ENCODE assay signal across 22 cellular contexts in genomic region chr11:66109294-66109693, GRCh38. TPM values are rescaled to one million over a fixed set of nuclear protein-coding genes. Genes with fewer than 3 reads are reported as not detected.
DNase-seq lines count a peak whose midpoint lies in the region; ATAC-seq and TF ChIP-seq lines count a peak whose summit lies in the region.
"Had no signal": no experiment of that assay in that cellular context is flagged by ENCODE, and none has a peak within 500 bp of the region (broad histone marks: within the 10 kb centered on the region; RNA-seq: fewer than 3 reads in every experiment).

No MANE protein-coding gene starts in this region.

- TF ChIP-seq POLR2A in Peyer's patch (IDR thresholded peaks at IDR 0.05) = no peak

- H3K27ac Mint-ChIP-seq in activated CD4-positive, alpha-beta memory T cell treated with anti-CD3 and anti-CD28 coated beads for 36 hours = peak overlapping the region; percentile 63
- H3K27ac Mint-ChIP-seq in activated CD4-positive, alpha-beta memory T cell treated with anti-CD3 and anti-CD28 coated beads, Interleukin-2, amount 10 ng/mL, durations not matched to agents 7 days and 5 days = no peak overlapping the region
- peak overlapping the region; percentile 87 for H3K27ac Mint-ChIP-seq in activated naive CD8-positive, alpha-beta T cell
- H3K27ac Mint-ChIP-seq in stimulated activated effector memory CD8-positive, alpha-beta T cell treated with anti-CD3 and anti-CD28 coated beads, Interleukin-12 subunit alpha, Interleukin-12 subunit beta, amount 100 ng/mL, for 72 hours = no peak overlapping the region

- no peak overlapping the region for H3K27ac ChIP-seq in Peyer's patch
- H3K27ac ChIP-seq: skin epidermis had no signal

- H3K9me3 ChIP-seq in Peyer's patch = no peaks in the 10 kb centered on the region

- H3K4me3 Mint-ChIP-seq in activated CD4-positive, alpha-beta memory T cell treated with anti-CD3 and anti-CD28 coated beads for 36 hours = no peak overlapping the region
- H3K4me3 Mint-ChIP-seq in activated CD4-positive, alpha-beta memory T cell treated with anti-CD3 and anti-CD28 coated beads, Interleukin-2, amount 10 ng/mL, durations not matched to agents 7 days and 5 days = no peak overlapping the region
- peak overlapping the region; percentile 25 for H3K4me3 Mint-ChIP-seq in activated naive CD8-positive, alpha-beta T cell
- H3K4me3 Mint-ChIP-seq in stimulated activated effector memory CD8-positive, alpha-beta T cell treated with anti-CD3 and anti-CD28 coated beads, Interleukin-12 subunit alpha, Interleukin-12 subunit beta, amount 100 ng/mL, for 72 hours = no peak overlapping the region

- peaks cover 8% of the 10 kb centered on the region for H3K36me3 Mint-ChIP-seq in activated CD4-positive, alpha-beta memory T cell treated with anti-CD3 and anti-CD28 coated beads for 36 hours
- peaks cover 22% of the 10 kb centered on the region for H3K36me3 Mint-ChIP-seq in activated CD4-positive, alpha-beta memory T cell treated with anti-CD3 and anti-CD28 coated beads, Interleukin-2, amount 10 ng/mL, durations not matched to agents 7 days and 5 days (ENCODE audit: low read depth)
- H3K36me3 Mint-ChIP-seq in activated naive CD8-positive, alpha-beta T cell = peaks cover 10% of the 10 kb centered on the region
- no peaks in the 10 kb centered on the region for H3K36me3 Mint-ChIP-seq in stimulated activated effector memory CD8-positive, alpha-beta T cell treated with anti-CD3 and anti-CD28 coated beads, Interleukin-12 subunit alpha, Interleukin-12 subunit beta, amount 100 ng/mL, for 72 hours

- no peaks in the 10 kb centered on the region for H3K27me3 ChIP-seq in Peyer's patch

- no peak for TF ChIP-seq CTCF in Peyer's patch (IDR thresholded peaks at IDR 0.05)

- POLR2A ChIA-PET in activated CD4-positive, alpha-beta memory T cell treated with anti-CD3 and anti-CD28 coated beads for 36 hours (lab: Charles Lee) = interaction anchor here (1.2 kb wide), 1 partner anchor 9 kb away, joined by 3 read pairs; no protein-coding TSS in a partner anchor
- POLR2A ChIA-PET in activated CD4-positive, alpha-beta memory T cell treated with anti-CD3 and anti-CD28 coated beads, Interleukin-2, amount 10 ng/mL, durations not matched to agents 7 days and 5 days (lab: Charles Lee) = interaction anchor here (0.6 to 2.0 kb wide), 2 partner anchors 38 to 116 kb away, joined by 3 to 6 read pairs; no protein-coding TSS in a partner anchor

- no peaks in the 10 kb centered on the region for H3K9me3 Mint-ChIP-seq in activated CD4-positive, alpha-beta memory T cell treated with anti-CD3 and anti-CD28 coated beads for 36 hours
- H3K9me3 Mint-ChIP-seq in activated CD4-positive, alpha-beta memory T cell treated with anti-CD3 and anti-CD28 coated beads, Interleukin-2, amount 10 ng/mL, durations not matched to agents 7 days and 5 days = no peaks in the 10 kb centered on the region
- no peaks in the 10 kb centered on the region for H3K9me3 Mint-ChIP-seq in activated naive CD8-positive, alpha-beta T cell (ENCODE audit: low read depth)
- H3K9me3 Mint-ChIP-seq in stimulated activated effector memory CD8-positive, alpha-beta T cell treated with anti-CD3 and anti-CD28 coated beads, Interleukin-12 subunit alpha, Interleukin-12 subunit beta, amount 100 ng/mL, for 72 hours = no peaks in the 10 kb centered on the region

- no peaks in the 10 kb centered on the region for H3K36me3 ChIP-seq in Peyer's patch

- H3K4me1 ChIP-seq in Peyer's patch = peaks cover 0 to 27% (median 18%) of the 10 kb centered on the region in 4 donors

- intact Hi-C loops in activated CD4-positive, alpha-beta memory T cell treated with anti-CD3 and anti-CD28 coated beads for 36 hours (cut with micrococcal nuclease) = loop anchor here (2.0 kb wide), 1 partner anchor 28 kb away; no protein-coding TSS in a partner anchor

- no peaks in the 10 kb centered on the region for H3K27me3 Mint-ChIP-seq in activated CD4-positive, alpha-beta memory T cell treated with anti-CD3 and anti-CD28 coated beads for 36 hours
- no peaks in the 10 kb centered on the region for H3K27me3 Mint-ChIP-seq in activated CD4-positive, alpha-beta memory T cell treated with anti-CD3 and anti-CD28 coated beads, Interleukin-2, amount 10 ng/mL, durations not matched to agents 7 days and 5 days
- H3K27me3 Mint-ChIP-seq in activated naive CD8-positive, alpha-beta T cell = no peaks in the 10 kb centered on the region

- ATAC-seq in stimulated activated effector memory CD8-positive, alpha-beta T cell treated with anti-CD3 and anti-CD28 coated beads, Interleukin-12 subunit alpha, Interleukin-12 subunit beta, amount 100 ng/mL, for 72 hours = peak; percentile 80
- no peak for ATAC-seq in GM18909 (IDR thresholded peaks at IDR 0.05; ENCODE audit: poor library complexity, unreplicated experiment)
- ATAC-seq: esophagus mucosa, HCT116, HepG2, left cardiac atrium had no signal

- no peak overlapping the region for H3K4me3 ChIP-seq in Peyer's patch
- H3K4me3 ChIP-seq: skin epidermis had no signal

- no peak for DNase-seq in activated CD4-positive, alpha-beta memory T cell treated with anti-CD3 and anti-CD28 coated beads for 36 hours
- no peak for DNase-seq in activated CD4-positive, alpha-beta memory T cell treated with anti-CD3 and anti-CD28 coated beads, Interleukin-2, amount 10 ng/mL, durations not matched to agents 7 days and 5 days
- DNase-seq in ELR (ENCODE audit: low read depth) (peak; percentile 34), C1 segment of cervical spinal cord (lab: John Stamatoyannopoulos, UW) (no peak), Peyer's patch (no peak)
- DNase-seq in stimulated activated effector memory CD8-positive, alpha-beta T cell treated with anti-CD3 and anti-CD28 coated beads, Interleukin-12 subunit alpha, Interleukin-12 subunit beta, amount 100 ng/mL, for 72 hours (ENCODE audit: low spot score in 2 of 2) = no peak
- DNase-seq: anterior cingulate cortex; central memory CD4-positive, alpha-beta T cell; DMS79 treated with DMSO at 0.1 percent for 48 hours; left cardiac atrium; NCI-H1436; NCI-H2171 treated with DMSO at 0.1 percent for 48 hours; NCI-H69; SIG-M5; stimulated activated CD4-positive, alpha-beta T cell treated with anti-CD3 and anti-CD28 coated beads, Interleukin-4, amount 100 ng/mL, for 1 hour; T-helper 9 cell had no signal

- CTCF ChIA-PET in activated CD4-positive, alpha-beta memory T cell treated with anti-CD3 and anti-CD28 coated beads for 36 hours (lab: Charles Lee) = no interaction called here
- CTCF ChIA-PET in activated CD4-positive, alpha-beta memory T cell treated with anti-CD3 and anti-CD28 coated beads, Interleukin-2, amount 10 ng/mL, durations not matched to agents 7 days and 5 days (lab: Charles Lee) = no interaction called here

- peaks cover 88% of the 10 kb centered on the region for H3K4me1 Mint-ChIP-seq in activated CD4-positive, alpha-beta memory T cell treated with anti-CD3 and anti-CD28 coated beads for 36 hours (ENCODE audit: low read depth)
- H3K4me1 Mint-ChIP-seq in activated CD4-positive, alpha-beta memory T cell treated with anti-CD3 and anti-CD28 coated beads, Interleukin-2, amount 10 ng/mL, durations not matched to agents 7 days and 5 days = peaks cover 77% of the 10 kb centered on the region
- peaks cover 93% of the 10 kb centered on the region for H3K4me1 Mint-ChIP-seq in activated naive CD8-positive, alpha-beta T cell (ENCODE audit: low read depth)
- peaks cover 83% of the 10 kb centered on the region for H3K4me1 Mint-ChIP-seq in stimulated activated effector memory CD8-positive, alpha-beta T cell treated with anti-CD3 and anti-CD28 coated beads, Interleukin-12 subunit alpha, Interleukin-12 subunit beta, amount 100 ng/mL, for 72 hours

RNA-seq across cellular contexts. Expression of gene PACS1, which starts 39.2 kb away (rescaled TPM):
- total RNA-seq in activated CD4-positive, alpha-beta memory T cell treated with anti-CD3 and anti-CD28 coated beads for 36 hours = 10 to 100 TPM; 82.0 to 84.1 TPM
- total RNA-seq in activated CD4-positive, alpha-beta memory T cell treated with anti-CD3 and anti-CD28 coated beads, Interleukin-2, amount 10 ng/mL, durations not matched to agents 7 days and 5 days = 10 to 100 TPM; 86.4 to 95.0 TPM
- total RNA-seq in Peyer's patch = 10 to 100 TPM; 10.3 to 52.0 (median 22.3) TPM

RNA-seq across cellular contexts. Expression of gene SF3B2, which starts 57.1 kb away (rescaled TPM):
- total RNA-seq in activated CD4-positive, alpha-beta memory T cell treated with anti-CD3 and anti-CD28 coated beads for 36 hours = 100 to 1,000 TPM; 271 to 274 TPM
- 100 to 1,000 TPM; 230 to 241 TPM for total RNA-seq in activated CD4-positive, alpha-beta memory T cell treated with anti-CD3 and anti-CD28 coated beads, Interleukin-2, amount 10 ng/mL, durations not matched to agents 7 days and 5 days
- 100 to 1,000 TPM; 127 to 340 (median 171) TPM for total RNA-seq in Peyer's patch

Comparison
In these comparisons a context has a peak if more than half of its experiments do, and no peak if none do; other contexts are left out.
1. H3K27ac Mint-ChIP-seq: peak in activated CD4-positive, alpha-beta memory T cell treated with anti-CD3 and anti-CD28 coated beads for 36 hours (single experiment) and activated naive CD8-positive, alpha-beta T cell (single experiment); none in activated CD4-positive, alpha-beta memory T cell treated with anti-CD3 and anti-CD28 coated beads, Interleukin-2, amount 10 ng/mL, durations not matched to agents 7 days and 5 days (single experiment) and stimulated activated effector memory CD8-positive, alpha-beta T cell treated with anti-CD3 and anti-CD28 coated beads, Interleukin-12 subunit alpha, Interleukin-12 subunit beta, amount 100 ng/mL, for 72 hours (single experiment).